In genomic region chr19:11560404-11560988, GRCh38 we compare ENCODE assay signal across 7 cellular contexts. TPM values are rescaled to one million over a fixed set of nuclear protein-coding genes. Genes with fewer than 3 reads are reported as not detected.
A peak's percentile ranks its signal among the peaks of the same experiment; 100 is the strongest.
DNase-seq lines count a peak whose midpoint lies in the region; ATAC-seq and FAIRE-seq lines count a peak whose summit lies in the region.

No MANE protein-coding gene starts in this region.

- no peak for FAIRE-seq in urothelium cell line (lab: Jason Lieb, UNC)

- peak; percentile 34 for ATAC-seq in HG02678 (IDR thresholded peaks at IDR 0.05; ENCODE audit: unreplicated experiment)
- ATAC-seq in naive thymus-derived CD8-positive, alpha-beta T cell: peak; percentile 52 to 63

- no peaks in the 10 kb centered on the region for H3K27me3 Mint-ChIP-seq in naive thymus-derived CD8-positive, alpha-beta T cell

- H3K4me1 Mint-ChIP-seq in naive thymus-derived CD8-positive, alpha-beta T cell: peaks cover 19 to 58% (median 50%) of the 10 kb centered on the region in 4 donors

- peak overlapping the region; percentile 65 to 94 (median 85) for H3K4me3 Mint-ChIP-seq in naive thymus-derived CD8-positive, alpha-beta T cell

- peaks cover 0 to 13% (median 0%) of the 10 kb centered on the region in 3 donors for H3K36me3 Mint-ChIP-seq in naive thymus-derived CD8-positive, alpha-beta T cell

- no peaks in the 10 kb centered on the region for H3K9me3 Mint-ChIP-seq in naive thymus-derived CD8-positive, alpha-beta T cell

- DNase-seq in GF-D8 (lab: John Stamatoyannopoulos, UW) (peak; percentile 52), NCI-H510A treated with DMSO at 0.1 percent for 48 hours (lab: John Stamatoyannopoulos, UW) (peak; percentile 47), epidermal melanocyte (ENCODE audit: insufficient read length, low spot score) (peak; percentile 67), urothelium cell line (ENCODE audit: low spot score) (peak; percentile 50)
- peak; percentile 46 for DNase-seq in activated CD4-positive, alpha-beta T cell treated with anti-CD3 and anti-CD28 coated beads, Interleukin-2, amount 50 U/mL, for 1 hour
- peak in 9 of 10 donors; percentile 49 to 87 (median 70) for DNase-seq in naive thymus-derived CD8-positive, alpha-beta T cell

- POLR2A ChIA-PET in naive thymus-derived CD8-positive, alpha-beta T cell (lab: Charles Lee): interaction anchor here (0.9 to 4.3 kb wide), 4 partner anchors 20 to 186 kb away, joined by 3 to 44 read pairs (median 12); partner anchors contain the start of genes ACP5, ECSIT and SWSAP1

- H3K27ac Mint-ChIP-seq in naive thymus-derived CD8-positive, alpha-beta T cell: peak overlapping the region; percentile 46 to 96 (median 90)

RNA-seq across cellular contexts. Expression of gene ELOF1, which starts 1.5 kb away (rescaled TPM):
- total RNA-seq in naive thymus-derived CD8-positive, alpha-beta T cell: 10 to 100 TPM; 41.0 to 42.8 TPM
- 10 to 100 TPM; 71.4 to 91.0 (median 90.6) TPM for polyA plus RNA-seq in naive thymus-derived CD8-positive, alpha-beta T cell

RNA-seq across cellular contexts. Expression of gene ACP5, which starts 16.9 kb away (rescaled TPM):
- total RNA-seq in naive thymus-derived CD8-positive, alpha-beta T cell: 10 to 100 TPM; 13.8 to 14.8 TPM
- polyA plus RNA-seq in naive thymus-derived CD8-positive, alpha-beta T cell: 10 to 100 TPM in 2 of 3 donors, 1 to 10 TPM in 1; 8.4 to 14.2 (median 12.0) TPM

RNA-seq across cellular contexts. Expression of gene CNN1, which starts 21.8 kb away (rescaled TPM):
- not detected for total RNA-seq in naive thymus-derived CD8-positive, alpha-beta T cell
- polyA plus RNA-seq in naive thymus-derived CD8-positive, alpha-beta T cell: not detected

RNA-seq across cellular contexts. Expression of gene ECSIT, which starts 31.6 kb away (rescaled TPM):
- 10 to 100 TPM; 47.1 to 50.8 TPM for total RNA-seq in naive thymus-derived CD8-positive, alpha-beta T cell
- polyA plus RNA-seq in naive thymus-derived CD8-positive, alpha-beta T cell: 10 to 100 TPM; 34.3 to 40.1 (median 35.4) TPM

RNA-seq across cellular contexts. Expression of gene ZNF627, which starts 36.8 kb away (rescaled TPM):
- total RNA-seq in naive thymus-derived CD8-positive, alpha-beta T cell: 10 to 100 TPM; 17.3 to 17.5 TPM
- polyA plus RNA-seq in naive thymus-derived CD8-positive, alpha-beta T cell: 10 to 100 TPM in 1 of 3 donors, 1 to 10 TPM in 2; 7.7 to 11.9 (median 7.9) TPM

Comparison
In these comparisons a context has a peak if more than half of its experiments do, and no peak if none do; other contexts are left out.
1. Peak in every context shown above with its lines: DNase-seq and ATAC-seq.